In genomic region chr6:56055066-56055465, GRCh38 we compare ENCODE assay signal across 21 cellular contexts.
"Had no signal": no experiment of that assay in that cellular context is flagged by ENCODE, and none has a peak within 500 bp of the region (broad histone marks: within the 10 kb centered on the region; RNA-seq: fewer than 3 reads in every experiment).

No MANE protein-coding gene starts in this region.

- H3K4me2 ChIP-seq: neural progenitor cell had no signal

- H3K9ac ChIP-seq: neural progenitor cell had no signal

- H3K27ac ChIP-seq: coronary artery, gastrocnemius medialis, neural progenitor cell, prostate gland, right atrium auricular region, stomach, thyroid gland had no signal

- H3K27me3 ChIP-seq: gastrocnemius medialis, neural progenitor cell, right atrium auricular region, stomach, thyroid gland had no signal

- H3K4me1 ChIP-seq: gastrocnemius medialis, prostate gland, right atrium auricular region, stomach, thyroid gland had no signal

- ATAC-seq: effector memory CD8-positive, alpha-beta T cell; gastrocnemius medialis; left lobe of liver; mucosa of descending colon; sciatic nerve; stimulated activated effector memory CD8-positive, alpha-beta T cell treated with anti-CD3 and anti-CD28 coated beads, Interleukin-12 subunit alpha, Interleukin-12 subunit beta, amount 100 ng/mL, for 72 hours had no signal

- H3K36me3 Mint-ChIP-seq: memory B cell; naive B cell; neural progenitor cell; stimulated activated effector memory CD8-positive, alpha-beta T cell treated with anti-CD3 and anti-CD28 coated beads, Interleukin-12 subunit alpha, Interleukin-12 subunit beta, amount 100 ng/mL, for 72 hours; type B pancreatic cell had no signal

- H3K4me3 ChIP-seq: coronary artery, gastrocnemius medialis, lung, mucosa of descending colon, neural progenitor cell, prostate gland, right atrium auricular region, stomach, thyroid gland had no signal

- H3K9me3 Mint-ChIP-seq: nephron, neural progenitor cell, type B pancreatic cell had no signal

- H3K27me3 Mint-ChIP-seq: effector memory CD8-positive, alpha-beta T cell; memory B cell; naive B cell; type B pancreatic cell had no signal

- H3K4me3 Mint-ChIP-seq: effector memory CD8-positive, alpha-beta T cell; memory B cell; naive B cell; nephron; neural progenitor cell; stimulated activated effector memory CD8-positive, alpha-beta T cell treated with anti-CD3 and anti-CD28 coated beads, Interleukin-12 subunit alpha, Interleukin-12 subunit beta, amount 100 ng/mL, for 72 hours; type B pancreatic cell had no signal

- H3K4me1 Mint-ChIP-seq: memory B cell; naive B cell; stimulated activated effector memory CD8-positive, alpha-beta T cell treated with anti-CD3 and anti-CD28 coated beads, Interleukin-12 subunit alpha, Interleukin-12 subunit beta, amount 100 ng/mL, for 72 hours had no signal

- H2AFZ ChIP-seq: neural progenitor cell had no signal

- H3K36me3 ChIP-seq: gastrocnemius medialis, neural progenitor cell, prostate gland, stomach, thyroid gland had no signal

- H3K27ac Mint-ChIP-seq: effector memory CD8-positive, alpha-beta T cell; memory B cell; naive B cell; nephron; neural progenitor cell; stimulated activated effector memory CD8-positive, alpha-beta T cell treated with anti-CD3 and anti-CD28 coated beads, Interleukin-12 subunit alpha, Interleukin-12 subunit beta, amount 100 ng/mL, for 72 hours; type B pancreatic cell had no signal

- H3K9me3 ChIP-seq: gastrocnemius medialis, mucosa of descending colon, prostate gland, right atrium auricular region, stomach, thyroid gland had no signal

- DNase-seq: effector memory CD8-positive, alpha-beta T cell; foreskin fibroblast; gastrocnemius medialis; mucosa of descending colon; naive B cell; stimulated activated CD4-positive, alpha-beta T cell treated with anti-CD3 and anti-CD28 coated beads, Interleukin-2, amount 100 ng/mL, for 24 hours; stimulated activated CD4-positive, alpha-beta T cell treated with anti-CD3 and anti-CD28 coated beads, Interleukin-4, amount 100 ng/mL, for 24 hours; stimulated activated naive CD4-positive, alpha-beta T cell treated with Interleukin-2 at 50 U/mL for 16 hours; stomach; thyroid gland had no signal
